ENCODE assay signal across 16 cellular contexts in genomic region chr3:16449369-16449768, GRCh38.
A peak's percentile ranks its signal among the peaks of the same experiment; 100 is the strongest.
DNase-seq lines count a peak whose midpoint lies in the region; ATAC-seq and TF ChIP-seq lines count a peak whose summit lies in the region.
"Had no signal": no experiment of that assay in that cellular context is flagged by ENCODE, and none has a peak within 500 bp of the region (broad histone marks: within the 10 kb centered on the region; RNA-seq: fewer than 3 reads in every experiment).

No MANE protein-coding gene starts in this region.

- no peaks in the 10 kb centered on the region for H3K9me2 ChIP-seq in Loucy (replicated peaks; ENCODE audit: low read depth, low read length)

- H3K27ac Mint-ChIP-seq in nephron, result peak overlapping the region in 2 of 3 experiments; percentile 91 to 97
- no peak overlapping the region for H3K27ac Mint-ChIP-seq in activated naive CD4-positive, alpha-beta T cell treated with anti-CD3 and anti-CD28 coated beads, Interleukin-2, amount 10 ng/mL, durations not matched to agents 7 days and 5 days
- H3K27ac Mint-ChIP-seq: dendritic cell treated with granulocyte-macrophage colony-stimulating factor and Interleukin-4, amounts not matched to agents 40 ng/mL and 50 ng/mL, for 4 days; T-helper 2 cell treated with Interferon-gamma antibody and Interleukin-4, amounts not matched to agents 5 μg/mL and 100 μg/mL, for 36 hours had no signal

- H3K9me3 ChIP-seq in AG04450 (ENCODE audit: control insufficient read depth, insufficient read depth, low read length), result no peaks in the 10 kb centered on the region
- no peaks in the 10 kb centered on the region for H3K9me3 ChIP-seq in Loucy (ENCODE audit: insufficient read depth, low read depth, low read length)
- no peaks in the 10 kb centered on the region for H3K9me3 ChIP-seq in duodenal mucosa (ENCODE audit: control insufficient read depth in 1 of 2, low read length in 2 of 2)
- H3K9me3 ChIP-seq: body of pancreas, Caco-2, stomach had no signal

- H3K36me3 ChIP-seq in Loucy (ENCODE audit: insufficient read depth, low read length) (peaks cover 26% of the 10 kb centered on the region; the same call in 1 of the 2 replicates), duodenal mucosa (ENCODE audit: control insufficient read depth in 1 of 2, insufficient read depth in 2 of 2, low read length in 2 of 2) (no peaks in the 10 kb centered on the region)
- H3K36me3 ChIP-seq: stomach had no signal

- H3K79me2 ChIP-seq in Loucy (ENCODE audit: insufficient read depth, low read length), result peaks cover 96% of the 10 kb centered on the region

- no peak overlapping the region for H2AFZ ChIP-seq in Loucy (ENCODE audit: low read length)

- H3K9me3 Mint-ChIP-seq in nephron, result no peaks in the 10 kb centered on the region
- H3K9me3 Mint-ChIP-seq in activated naive CD4-positive, alpha-beta T cell treated with anti-CD3 and anti-CD28 coated beads, Interleukin-2, amount 10 ng/mL, durations not matched to agents 7 days and 5 days, result no peaks in the 10 kb centered on the region
- H3K9me3 Mint-ChIP-seq: dendritic cell treated with granulocyte-macrophage colony-stimulating factor and Interleukin-4, amounts not matched to agents 40 ng/mL and 50 ng/mL, for 4 days; T-helper 2 cell treated with Interferon-gamma antibody and Interleukin-4, amounts not matched to agents 5 μg/mL and 100 μg/mL, for 36 hours had no signal

- H3K27ac ChIP-seq in AG04450 (ENCODE audit: low read depth, low read length), result peak overlapping the region; percentile 12
- peak overlapping the region; percentile 5 for H3K27ac ChIP-seq in duodenal mucosa (ENCODE audit: low read depth, low read length)
- H3K27ac ChIP-seq: body of pancreas had no signal

- no peaks in the 10 kb centered on the region for H3K27me3 ChIP-seq in AG04450 (ENCODE audit: control insufficient read depth, insufficient read depth, low read length)
- no peaks in the 10 kb centered on the region for H3K27me3 ChIP-seq in Loucy (ENCODE audit: insufficient read depth, low read length, poor library complexity, severe bottlenecking)
- no peaks in the 10 kb centered on the region for H3K27me3 ChIP-seq in duodenal mucosa (ENCODE audit: control insufficient read depth in 1 of 2, insufficient read depth in 2 of 2, low read length in 2 of 2)
- H3K27me3 ChIP-seq: body of pancreas, stomach had no signal

- no peaks in the 10 kb centered on the region for H3F3A ChIP-seq in Loucy (ENCODE audit: low read depth)

- H3K4me2 ChIP-seq in Loucy (ENCODE audit: low read depth, low read length, poor library complexity, severe bottlenecking), result peak overlapping the region; percentile 22

- H3K4me1 Mint-ChIP-seq in nephron, result peaks cover 33% of the 10 kb centered on the region
- H3K4me1 Mint-ChIP-seq in activated naive CD4-positive, alpha-beta T cell treated with anti-CD3 and anti-CD28 coated beads, Interleukin-2, amount 10 ng/mL, durations not matched to agents 7 days and 5 days, result peaks cover 5% of the 10 kb centered on the region

- no peak for ATAC-seq in HG03469 (IDR thresholded peaks at IDR 0.05; ENCODE audit: unreplicated experiment)

- CTCF ChIA-PET in AG04450 (lab: Charles Lee), result no interaction called here
- CTCF ChIA-PET in activated naive CD4-positive, alpha-beta T cell treated with anti-CD3 and anti-CD28 coated beads, Interleukin-2, amount 10 ng/mL, durations not matched to agents 7 days and 5 days (lab: Charles Lee), result no interaction called here

- DNase-seq in AG04450 (ENCODE audit: low read depth, low spot score) (no peak), DMS79 (lab: John Stamatoyannopoulos, UW) (no peak), NCI-H69 (lab: John Stamatoyannopoulos, UW) (no peak)
- DNase-seq in activated naive CD4-positive, alpha-beta T cell treated with anti-CD3 and anti-CD28 coated beads, Interleukin-2, amount 10 ng/mL, durations not matched to agents 7 days and 5 days, result no peak
- DNase-seq: Caco-2; NCI-H1436; NCI-H2227 treated with DMSO at 0.1 percent for 48 hours; NK-92 treated with Interleukin-12 subunit alpha and Interleukin-12 subunit beta, amount 100 ng/mL, for 24 hours had no signal

- H3K4me1 ChIP-seq in Loucy (ENCODE audit: insufficient read depth, low read length, poor library complexity, severe bottlenecking) (peaks cover 24% of the 10 kb centered on the region), duodenal mucosa (ENCODE audit: control insufficient read depth in 1 of 2, insufficient read depth in 2 of 2, low read length in 2 of 2) (no peaks in the 10 kb centered on the region)
- H3K4me1 ChIP-seq: body of pancreas, Caco-2 had no signal

- POLR2A ChIA-PET in AG04450 (lab: Yijun Ruan, JAX), result no interaction called here

- TF ChIP-seq CTCF in AG04450 (IDR thresholded peaks at IDR 0.05; ENCODE audit: low read depth, low read length) (no peak), Loucy (conservative IDR thresholded peaks at IDR 0.05; ENCODE audit: low read length) (no peak), nephron (IDR thresholded peaks at IDR 0.05; ENCODE audit: unreplicated experiment in 3 of 3) (no peak)

- no peaks in the 10 kb centered on the region for H3K36me3 Mint-ChIP-seq in nephron (ENCODE audit: low read depth)
- H3K36me3 Mint-ChIP-seq in activated naive CD4-positive, alpha-beta T cell treated with anti-CD3 and anti-CD28 coated beads, Interleukin-2, amount 10 ng/mL, durations not matched to agents 7 days and 5 days, result peaks cover 40% of the 10 kb centered on the region

- H3K4me3 ChIP-seq in AG04450 (ENCODE audit: low read depth, low read length) (no peak overlapping the region), Loucy (ENCODE audit: low read length, poor library complexity, severe bottlenecking) (no peak overlapping the region), duodenal mucosa (ENCODE audit: low read depth in 1 of 2, low read length in 2 of 2) (no peak overlapping the region)
- H3K4me3 ChIP-seq: body of pancreas, stomach had no signal

- H3K27me3 Mint-ChIP-seq in nephron (ENCODE audit: low read depth), result no peaks in the 10 kb centered on the region
- no peaks in the 10 kb centered on the region for H3K27me3 Mint-ChIP-seq in activated naive CD4-positive, alpha-beta T cell treated with anti-CD3 and anti-CD28 coated beads, Interleukin-2, amount 10 ng/mL, durations not matched to agents 7 days and 5 days
- H3K27me3 Mint-ChIP-seq: dendritic cell treated with granulocyte-macrophage colony-stimulating factor and Interleukin-4, amounts not matched to agents 40 ng/mL and 50 ng/mL, for 4 days had no signal

- peak overlapping the region; percentile 2 for H3K9ac ChIP-seq in Loucy (ENCODE audit: low read depth, low read length, poor library complexity, severe bottlenecking)
- H3K9ac ChIP-seq in duodenal mucosa (ENCODE audit: low read depth in 1 of 2, low read length in 2 of 2), result no peak overlapping the region

- H3K4me3 Mint-ChIP-seq in nephron, result no peak overlapping the region
- no peak overlapping the region for H3K4me3 Mint-ChIP-seq in activated naive CD4-positive, alpha-beta T cell treated with anti-CD3 and anti-CD28 coated beads, Interleukin-2, amount 10 ng/mL, durations not matched to agents 7 days and 5 days
- H3K4me3 Mint-ChIP-seq: dendritic cell treated with granulocyte-macrophage colony-stimulating factor and Interleukin-4, amounts not matched to agents 40 ng/mL and 50 ng/mL, for 4 days; T-helper 2 cell treated with Interferon-gamma antibody and Interleukin-4, amounts not matched to agents 5 μg/mL and 100 μg/mL, for 36 hours had no signal

- peaks cover 3% of the 10 kb centered on the region for H4K20me1 ChIP-seq in Loucy (ENCODE audit: insufficient read depth, low read length, poor library complexity, severe bottlenecking)
